22 cellular contexts compared by ENCODE assay signal in the genomic region with DNA sequence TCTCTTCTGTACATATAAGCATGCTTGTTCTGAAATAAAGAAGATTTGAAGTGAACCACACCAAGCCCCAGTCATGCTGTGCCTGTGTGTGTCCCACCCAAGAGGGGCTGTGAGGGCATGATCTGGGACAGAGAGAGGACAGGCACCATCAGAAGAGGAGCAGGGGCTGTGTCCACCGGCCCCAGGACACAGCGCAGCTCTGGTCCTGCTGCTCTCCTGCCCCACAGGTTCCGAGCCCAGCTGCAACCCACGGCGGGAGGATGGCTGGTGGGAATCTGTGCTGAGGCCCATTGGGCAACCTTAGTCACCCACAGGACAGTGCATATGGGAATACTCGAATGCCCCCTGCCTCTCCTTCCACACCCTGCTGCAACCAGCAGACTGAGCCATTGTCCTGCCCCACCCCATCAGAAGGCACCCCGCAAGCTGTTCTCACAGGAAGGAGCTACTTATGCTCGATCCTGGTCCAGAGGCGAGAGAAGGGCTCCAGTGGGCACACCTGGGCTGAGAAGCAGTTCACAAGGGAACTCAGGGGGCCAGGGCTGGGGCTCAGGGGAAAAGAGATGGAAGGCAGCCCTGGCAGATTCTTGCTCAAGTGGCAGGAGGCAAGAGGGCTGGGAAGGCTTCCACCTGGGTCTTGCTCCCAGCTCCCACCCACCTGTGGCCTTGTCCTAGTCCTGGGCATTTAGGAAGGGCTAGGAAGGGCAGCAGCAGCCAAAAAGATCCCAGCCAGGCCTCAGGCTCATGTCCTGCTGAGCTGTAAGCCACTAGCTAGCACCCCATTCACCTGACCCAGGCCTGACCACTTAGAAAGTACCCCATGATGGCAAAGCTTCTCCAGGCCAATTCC. TPM values are rescaled to one million over a fixed set of nuclear protein-coding genes. Genes with fewer than 3 reads are reported as not detected.
DNase-seq lines count a peak whose midpoint lies in the region; ATAC-seq and TF ChIP-seq lines count a peak whose summit lies in the region.
"Had no signal": no experiment of that assay in that cellular context is flagged by ENCODE, and none has a peak within 500 bp of the region (broad histone marks: within the 10 kb centered on the region; RNA-seq: fewer than 3 reads in every experiment).

No MANE protein-coding gene starts in this region.

- H3K9me3 ChIP-seq in gastroesophageal sphincter (no peaks in the 10 kb centered on the region), right atrium auricular region (no peaks in the 10 kb centered on the region)
- H3K9me3 ChIP-seq: MG63, Peyer's patch had no signal

- no peaks in the 10 kb centered on the region for H3K36me3 Mint-ChIP-seq in CD14-positive monocyte
- H3K36me3 Mint-ChIP-seq in activated T-cell treated with anti-CD3 and anti-CD28 coated beads, Interleukin-2, amount 50 U/mL, for 4 hours (ENCODE audit: insufficient read depth): no peaks in the 10 kb centered on the region
- H3K36me3 Mint-ChIP-seq in T-helper 2 cell treated with Interferon-gamma antibody and Interleukin-4, amounts not matched to agents 5 μg/mL and 100 μg/mL, for 36 hours (ENCODE audit: low read depth): no peaks in the 10 kb centered on the region
- H3K36me3 Mint-ChIP-seq: CD4-positive, CD25-positive, alpha-beta regulatory T cell had no signal

- peak overlapping the region in 3 of 4 donors; percentile 22 to 37 (median 32) for H3K27ac ChIP-seq in gastroesophageal sphincter
- peak overlapping the region; percentile 31 to 34 for H3K27ac ChIP-seq in right atrium auricular region
- H3K27ac ChIP-seq: Peyer's patch had no signal

- H3K4me3 Mint-ChIP-seq in CD14-positive monocyte: no peak overlapping the region
- H3K4me3 Mint-ChIP-seq in activated T-cell treated with anti-CD3 and anti-CD28 coated beads, Interleukin-2, amount 50 U/mL, for 4 hours: no peak overlapping the region
- no peak overlapping the region for H3K4me3 Mint-ChIP-seq in T-helper 2 cell treated with Interferon-gamma antibody and Interleukin-4, amounts not matched to agents 5 μg/mL and 100 μg/mL, for 36 hours
- H3K4me3 Mint-ChIP-seq: CD4-positive, CD25-positive, alpha-beta regulatory T cell had no signal

- no CpG with 5 or more reads among the region's 9 CpGs for WGBS in gastroesophageal sphincter (ENCODE audit: low coverage in 1 of 2), 2 donors

- H3K27me3 Mint-ChIP-seq in CD14-positive monocyte (ENCODE audit: low read depth in 3 of 3): peaks cover 4 to 8% (median 6%) of the 10 kb centered on the region in 3 donors
- H3K27me3 Mint-ChIP-seq in activated T-cell treated with anti-CD3 and anti-CD28 coated beads, Interleukin-2, amount 50 U/mL, for 4 hours (ENCODE audit: low read depth): no peaks in the 10 kb centered on the region
- H3K27me3 Mint-ChIP-seq in T-helper 2 cell treated with Interferon-gamma antibody and Interleukin-4, amounts not matched to agents 5 μg/mL and 100 μg/mL, for 36 hours (ENCODE audit: low read depth): peaks cover 1% of the 10 kb centered on the region
- H3K27me3 Mint-ChIP-seq: CD4-positive, CD25-positive, alpha-beta regulatory T cell had no signal

- H3K27me3 ChIP-seq in gastroesophageal sphincter (no peaks in the 10 kb centered on the region), right atrium auricular region (no peaks in the 10 kb centered on the region)
- H3K27me3 ChIP-seq: MG63, Peyer's patch had no signal

- TF ChIP-seq CTCF in CD14-positive monocyte (IDR thresholded peaks at IDR 0.05) (no peak), gastroesophageal sphincter (IDR thresholded peaks at IDR 0.05) (no peak), right atrium auricular region (IDR thresholded peaks at IDR 0.05) (no peak)

- no peak for ATAC-seq in gastroesophageal sphincter
- peak; percentile 7 for ATAC-seq in sciatic nerve
- no peak for ATAC-seq in activated T-cell treated with anti-CD3 and anti-CD28 coated beads, Interleukin-2, amount 50 U/mL, for 4 hours

- no peak overlapping the region for H3K4me3 ChIP-seq in gastroesophageal sphincter
- no peak overlapping the region for H3K4me3 ChIP-seq in right atrium auricular region
- H3K4me3 ChIP-seq: MG63, Peyer's patch had no signal

- peak; percentile 24 for DNase-seq in CD14-positive monocyte (ENCODE audit: low spot score)
- DNase-seq in right atrium auricular region (ENCODE audit: low spot score): no peak
- no peak for DNase-seq in sciatic nerve (ENCODE audit: low spot score)
- no peak for DNase-seq in NCI-H146 (lab: John Stamatoyannopoulos, UW)
- DNase-seq in activated T-cell treated with anti-CD3 and anti-CD28 coated beads, Interleukin-2, amount 50 U/mL, for 4 hours: no peak
- no peak for DNase-seq in NCI-H2171 treated with DMSO at 0.1 percent for 48 hours (lab: John Stamatoyannopoulos, UW)
- DNase-seq in T-helper 2 cell treated with Interferon-gamma antibody and Interleukin-4, amounts not matched to agents 5 μg/mL and 100 μg/mL, for 36 hours (ENCODE audit: low spot score): no peak
- DNase-seq: 8988T; CD4-positive, CD25-positive, alpha-beta regulatory T cell; COR-L47; HCEC 1CT; Kasumi-1; MG63; NCI-H1092; NCI-H1436 treated with DMSO at 0.1 percent for 48 hours; NCI-H2029 treated with DMSO at 0.1 percent for 48 hours; NCI-H2171; NCI-H446 treated with DMSO at 0.1 percent for 48 hours; Peyer's patch; SHP77 had no signal

- H3K36me3 ChIP-seq in gastroesophageal sphincter (peaks cover 0 to 72% of the 10 kb centered on the region in 2 donors), right atrium auricular region (peaks cover 62% of the 10 kb centered on the region)
- H3K36me3 ChIP-seq: MG63, Peyer's patch had no signal

- intact Hi-C loops in CD14-positive monocyte (cut with micrococcal nuclease) (no loop called here), sciatic nerve (cut with DNase I) (no loop called here)

- H3K9me3 Mint-ChIP-seq in CD14-positive monocyte: no peaks in the 10 kb centered on the region
- no peaks in the 10 kb centered on the region for H3K9me3 Mint-ChIP-seq in activated T-cell treated with anti-CD3 and anti-CD28 coated beads, Interleukin-2, amount 50 U/mL, for 4 hours
- no peaks in the 10 kb centered on the region for H3K9me3 Mint-ChIP-seq in T-helper 2 cell treated with Interferon-gamma antibody and Interleukin-4, amounts not matched to agents 5 μg/mL and 100 μg/mL, for 36 hours
- H3K9me3 Mint-ChIP-seq: CD4-positive, CD25-positive, alpha-beta regulatory T cell had no signal

- no peak for TF ChIP-seq POLR2A in gastroesophageal sphincter (IDR thresholded peaks at IDR 0.05)

- H3K27ac Mint-ChIP-seq in CD14-positive monocyte: no peak overlapping the region
- H3K27ac Mint-ChIP-seq in T-helper 2 cell treated with Interferon-gamma antibody and Interleukin-4, amounts not matched to agents 5 μg/mL and 100 μg/mL, for 36 hours: no peak overlapping the region

- H3K4me1 Mint-ChIP-seq in CD14-positive monocyte: no peaks in the 10 kb centered on the region
- H3K4me1 Mint-ChIP-seq in activated T-cell treated with anti-CD3 and anti-CD28 coated beads, Interleukin-2, amount 50 U/mL, for 4 hours (ENCODE audit: low read depth): no peaks in the 10 kb centered on the region
- H3K4me1 Mint-ChIP-seq in T-helper 2 cell treated with Interferon-gamma antibody and Interleukin-4, amounts not matched to agents 5 μg/mL and 100 μg/mL, for 36 hours (ENCODE audit: low read depth): no peaks in the 10 kb centered on the region
- H3K4me1 Mint-ChIP-seq: CD4-positive, CD25-positive, alpha-beta regulatory T cell had no signal

- no peak for TF ChIP-seq EP300 in gastroesophageal sphincter (IDR thresholded peaks at IDR 0.05)

- H3K4me1 ChIP-seq in gastroesophageal sphincter (no peaks in the 10 kb centered on the region), right atrium auricular region (peaks cover 0 to 27% of the 10 kb centered on the region in 2 donors)
- H3K4me1 ChIP-seq: Peyer's patch had no signal

RNA-seq across cellular contexts. Expression of gene LDB3, which starts 31.9 kb away (rescaled TPM):
- polyA plus RNA-seq in CD14-positive monocyte: not detected
- total RNA-seq in gastroesophageal sphincter (10 to 100 TPM; 12.9 to 45.8 (median 18.6) TPM), right atrium auricular region (100 to 1,000 TPM; 448 to 908 TPM), sciatic nerve (4.9 TPM)
- total RNA-seq in activated T-cell treated with anti-CD3 and anti-CD28 coated beads, Interleukin-2, amount 50 U/mL, for 4 hours: under 1 TPM in 2 of 3 donors, not detected in 1; 0.03 to 0.24 TPM
- total RNA-seq: CD4-positive, CD25-positive, alpha-beta regulatory T cell had no signal
- polyA plus RNA-seq: CD4-positive, CD25-positive, alpha-beta regulatory T cell had no signal

RNA-seq across cellular contexts. Expression of gene OPN4, which starts 45.9 kb away (rescaled TPM):
- not detected for polyA plus RNA-seq in CD14-positive monocyte
- total RNA-seq in gastroesophageal sphincter (not detected), right atrium auricular region (under 1 TPM; 0.19 to 0.31 TPM), sciatic nerve (0.18 TPM)
- not detected for total RNA-seq in activated T-cell treated with anti-CD3 and anti-CD28 coated beads, Interleukin-2, amount 50 U/mL, for 4 hours
- total RNA-seq: CD4-positive, CD25-positive, alpha-beta regulatory T cell; Peyer's patch had no signal
- polyA plus RNA-seq: AG04450; CD4-positive, CD25-positive, alpha-beta regulatory T cell had no signal

RNA-seq across cellular contexts. Expression of gene BMPR1A, which starts 56.2 kb away (rescaled TPM):
- polyA plus RNA-seq in CD14-positive monocyte: under 1 TPM; 0.25 to 0.61 TPM
- total RNA-seq in gastroesophageal sphincter (100 to 1,000 TPM in 3 of 4 donors, 10 to 100 TPM in 1; 91.5 to 121 (median 117) TPM), right atrium auricular region (10 to 100 TPM; 28.6 to 41.2 TPM), sciatic nerve (76.0 TPM)
- 1 to 10 TPM; 6.0 to 8.5 (median 7.6) TPM for total RNA-seq in activated T-cell treated with anti-CD3 and anti-CD28 coated beads, Interleukin-2, amount 50 U/mL, for 4 hours

Comparison
In these comparisons a context has a peak if more than half of its experiments do, and no peak if none do; other contexts are left out.
1. RNA of gene LDB3, which starts 31.9 kb away (total RNA-seq): 448 to 908 TPM in right atrium auricular region; 12.9 to 45.8 TPM in gastroesophageal sphincter, 4.9 TPM in sciatic nerve (single experiment) and 0.03 to 0.24 TPM in activated T-cell treated with anti-CD3 and anti-CD28 coated beads, Interleukin-2, amount 50 U/mL, for 4 hours; every median in the first group is over 4 times any median in the second.